15 cellular contexts compared by ENCODE assay signal in the genomic region with DNA sequence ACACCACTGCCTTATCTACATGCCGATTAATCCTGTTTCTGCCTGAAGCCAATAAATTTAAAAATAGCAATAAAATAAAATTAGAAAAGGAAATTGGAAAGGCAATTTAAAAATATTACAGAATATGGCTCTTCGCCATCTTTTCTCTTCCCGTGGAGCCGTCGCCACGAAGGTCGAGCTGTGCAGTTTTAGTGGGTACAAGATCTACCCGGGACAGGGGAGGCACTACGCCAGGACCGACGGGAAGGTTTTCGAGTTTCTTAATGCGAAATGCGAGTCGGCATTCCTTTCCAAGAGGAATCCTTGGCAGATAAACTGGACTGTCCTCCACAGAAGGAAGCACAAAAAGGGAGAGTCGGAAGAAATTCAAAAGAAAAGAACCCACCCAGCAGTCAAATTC. TPM values are rescaled to one million over a fixed set of nuclear protein-coding genes. Genes with fewer than 3 reads are reported as not detected.
DNase-seq lines count a peak whose midpoint lies in the region; ATAC-seq and TF ChIP-seq lines count a peak whose summit lies in the region.
"Had no signal": no experiment of that assay in that cellular context is flagged by ENCODE, and none has a peak within 500 bp of the region (broad histone marks: within the 10 kb centered on the region; RNA-seq: fewer than 3 reads in every experiment).

No MANE protein-coding gene starts in this region.

- no peaks in the 10 kb centered on the region for H3K36me3 ChIP-seq in uterus

- H3K4me1 ChIP-seq in uterus = no peaks in the 10 kb centered on the region
- H3K4me1 ChIP-seq: Caco-2 had no signal

- peaks cover 20% of the 10 kb centered on the region for H3K9me3 Mint-ChIP-seq in activated T-cell treated with anti-CD3 and anti-CD28 coated beads, Interleukin-2, amount 50 U/mL, for 4 hours

- no peak for TF ChIP-seq POLR2A in uterus (IDR thresholded peaks at IDR 0.05)

- peak overlapping the region; percentile 38 for H3K27ac ChIP-seq in C4-2B
- H3K27ac ChIP-seq in VCaP = peak overlapping the region; percentile 58
- peak overlapping the region in 1 of 2 donors; percentile 18 for H3K27ac ChIP-seq in uterus
- H3K27ac ChIP-seq: GM23248 had no signal

- no peak for TF ChIP-seq CTCF in C4-2B (conservative IDR thresholded peaks at IDR 0.05)
- no peak for TF ChIP-seq CTCF in VCaP (conservative IDR thresholded peaks at IDR 0.05)
- TF ChIP-seq CTCF in uterus (IDR thresholded peaks at IDR 0.05) = no peak

- H3K36me3 Mint-ChIP-seq in activated T-cell treated with anti-CD3 and anti-CD28 coated beads, Interleukin-2, amount 50 U/mL, for 4 hours (ENCODE audit: insufficient read depth) = peaks cover 19% of the 10 kb centered on the region

- no peaks in the 10 kb centered on the region for H3K27me3 Mint-ChIP-seq in activated T-cell treated with anti-CD3 and anti-CD28 coated beads, Interleukin-2, amount 50 U/mL, for 4 hours (ENCODE audit: low read depth)
- H3K27me3 Mint-ChIP-seq: CD4-positive, CD25-positive, alpha-beta regulatory T cell had no signal

- DNase-seq in posterior vena cava (ENCODE audit: low spot score) = peak; percentile 77
- peak; percentile 28 to 56 for DNase-seq in uterus
- no peak for DNase-seq in activated T-cell treated with anti-CD3 and anti-CD28 coated beads, Interleukin-2, amount 50 U/mL, for 4 hours
- DNase-seq in activated CD4-positive, alpha-beta T cell treated with anti-CD3 and anti-CD28 coated beads, Interleukin-2, amount 50 U/mL, for 48 hours = no peak
- DNase-seq: C1 segment of cervical spinal cord; Caco-2; CD4-positive, CD25-positive, alpha-beta regulatory T cell; CD8-positive, alpha-beta T cell; DMS153; DND-41; GM23248; H7; HCEC 1CT had no signal

- H3K4me1 Mint-ChIP-seq in activated T-cell treated with anti-CD3 and anti-CD28 coated beads, Interleukin-2, amount 50 U/mL, for 4 hours (ENCODE audit: low read depth) = no peaks in the 10 kb centered on the region
- H3K4me1 Mint-ChIP-seq: CD4-positive, CD25-positive, alpha-beta regulatory T cell had no signal

- no peaks in the 10 kb centered on the region for H3K27me3 ChIP-seq in uterus

- no peak for ATAC-seq in activated T-cell treated with anti-CD3 and anti-CD28 coated beads, Interleukin-2, amount 50 U/mL, for 4 hours
- ATAC-seq: CD8-positive, alpha-beta T cell had no signal

- peak overlapping the region in 1 of 2 donors; percentile 6 for H3K4me3 ChIP-seq in uterus
- H3K4me3 ChIP-seq: GM23248 had no signal

- peaks cover 0 to 7% of the 10 kb centered on the region in 2 donors for H3K9me3 ChIP-seq in uterus
- H3K9me3 ChIP-seq: Caco-2 had no signal

- H3K4me3 Mint-ChIP-seq in activated T-cell treated with anti-CD3 and anti-CD28 coated beads, Interleukin-2, amount 50 U/mL, for 4 hours = no peak overlapping the region
- H3K4me3 Mint-ChIP-seq: CD4-positive, CD25-positive, alpha-beta regulatory T cell; CD8-positive, alpha-beta T cell had no signal

- intact Hi-C loops in posterior vena cava (cut with DNase I) = no loop called here
- intact Hi-C loops in uterus (cut with DNase I; ENCODE audit: low total_unique reads) = no loop called here

RNA-seq across cellular contexts. Expression of a gene that starts 41.7 kb away (rescaled TPM):
- total RNA-seq in posterior vena cava (10 to 100 TPM; 26.4 to 32.1 TPM), uterus (10 to 100 TPM; 17.9 to 65.5 (median 35.4) TPM)
- 10 to 100 TPM; 35.9 to 44.3 (median 38.1) TPM for total RNA-seq in activated T-cell treated with anti-CD3 and anti-CD28 coated beads, Interleukin-2, amount 50 U/mL, for 4 hours

Comparison
In these comparisons a context has a peak if more than half of its experiments do, and no peak if none do; other contexts are left out.
1. DNase-seq: peak in posterior vena cava (single experiment) and uterus (2 of 2); none in activated T-cell treated with anti-CD3 and anti-CD28 coated beads, Interleukin-2, amount 50 U/mL, for 4 hours (single experiment) and activated CD4-positive, alpha-beta T cell treated with anti-CD3 and anti-CD28 coated beads, Interleukin-2, amount 50 U/mL, for 48 hours (0 of 2).